In the genomic region with DNA sequence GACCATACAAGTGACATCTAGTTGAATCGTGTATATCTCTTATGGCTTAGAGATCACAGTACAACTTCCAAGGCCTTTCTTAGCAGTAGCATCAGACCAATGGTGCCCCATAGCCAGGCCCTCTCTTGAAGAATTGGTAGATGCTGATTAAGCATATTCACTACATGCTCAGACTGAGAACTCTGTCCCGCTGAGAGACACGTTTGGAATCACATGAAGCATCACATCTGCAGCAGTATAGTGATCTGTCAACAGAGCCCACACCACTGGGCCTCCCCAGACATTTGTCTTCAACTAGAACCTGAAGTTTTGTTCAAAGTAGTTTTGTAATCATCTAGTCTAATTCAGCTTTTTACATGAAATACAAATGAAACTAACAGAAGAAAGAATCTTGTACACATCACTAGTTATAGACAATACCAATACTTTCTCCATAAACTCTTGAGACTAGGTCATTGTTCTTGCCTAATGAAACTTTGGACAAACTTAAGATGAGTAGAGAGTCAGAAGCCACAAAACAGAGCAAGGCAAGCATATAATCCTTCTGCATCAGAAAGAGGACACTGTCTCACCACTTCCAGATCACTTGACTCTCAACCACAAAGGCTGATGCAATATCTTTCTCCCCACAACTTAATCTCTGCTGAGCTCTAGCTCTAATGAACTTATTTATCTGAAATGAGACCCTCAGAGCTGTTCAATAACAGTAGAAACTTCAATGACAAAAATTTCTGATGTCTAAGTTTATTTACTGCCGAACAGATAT, we compare ENCODE assay signal across 13 cellular contexts.
DNase-seq lines count a peak whose midpoint lies in the region; ATAC-seq and TF ChIP-seq lines count a peak whose summit lies in the region.
"Had no signal": no experiment of that assay in that cellular context is flagged by ENCODE, and none has a peak within 500 bp of the region (broad histone marks: within the 10 kb centered on the region; RNA-seq: fewer than 3 reads in every experiment).

No MANE protein-coding gene starts in this region.

- in situ Hi-C loops in mammary epithelial cell (cut with MboI; ENCODE audit: low sequenced_read_pairs in 2 of 2) = no loop called here

- H3K4me2 ChIP-seq in mammary epithelial cell (ENCODE audit: insufficient read depth, low read depth, low read length) (peak overlapping the region; percentile 7), skeletal muscle satellite cell (ENCODE audit: low read length) (peak overlapping the region; percentile 26)

- H2AFZ ChIP-seq in mammary epithelial cell (ENCODE audit: low read depth, low read length) = peak overlapping the region; percentile 34

- H3K4me1 ChIP-seq in mammary epithelial cell (ENCODE audit: insufficient read depth, low read length) (peaks cover 3% of the 10 kb centered on the region), skeletal muscle satellite cell (ENCODE audit: control insufficient read depth, insufficient read depth, low read length) (peaks cover 23% of the 10 kb centered on the region)
- H3K4me1 ChIP-seq: Peyer's patch, psoas muscle had no signal

- peaks cover 4% of the 10 kb centered on the region for H3K9me3 Mint-ChIP-seq in activated naive CD8-positive, alpha-beta T cell treated with anti-CD3 and anti-CD28 coated beads, Interleukin-2, amount 10 ng/mL, durations not matched to agents 7 days and 5 days
- H3K9me3 Mint-ChIP-seq in activated naive CD8-positive, alpha-beta T cell treated with anti-CD3 and anti-CD28 coated beads for 36 hours = peaks cover 2% of the 10 kb centered on the region

- no peaks in the 10 kb centered on the region for H3K79me2 ChIP-seq in mammary epithelial cell (ENCODE audit: insufficient read depth, low read length)

- peak overlapping the region; percentile 43 for H3K4me3 Mint-ChIP-seq in activated naive CD8-positive, alpha-beta T cell treated with anti-CD3 and anti-CD28 coated beads, Interleukin-2, amount 10 ng/mL, durations not matched to agents 7 days and 5 days
- no peak overlapping the region for H3K4me3 Mint-ChIP-seq in activated naive CD8-positive, alpha-beta T cell treated with anti-CD3 and anti-CD28 coated beads for 36 hours
- H3K4me3 Mint-ChIP-seq: CD4-positive, CD25-positive, alpha-beta regulatory T cell; dendritic cell treated with granulocyte-macrophage colony-stimulating factor and Interleukin-4, amounts not matched to agents 40 ng/mL and 50 ng/mL, for 4 days had no signal

- peaks cover 11% of the 10 kb centered on the region for H3K4me1 Mint-ChIP-seq in activated naive CD8-positive, alpha-beta T cell treated with anti-CD3 and anti-CD28 coated beads, Interleukin-2, amount 10 ng/mL, durations not matched to agents 7 days and 5 days
- H3K4me1 Mint-ChIP-seq in activated naive CD8-positive, alpha-beta T cell treated with anti-CD3 and anti-CD28 coated beads for 36 hours = no peaks in the 10 kb centered on the region
- H3K4me1 Mint-ChIP-seq: CD4-positive, CD25-positive, alpha-beta regulatory T cell had no signal

- WGBS in mammary epithelial cell (ENCODE audit: low coverage, missing lambda C conversion rate) = 40% methylated on average over 4 of the region's 4 CpGs

- peak in 1 of 2 donors; percentile 10 for TF ChIP-seq CTCF in mammary epithelial cell (conservative IDR thresholded peaks at IDR 0.05 in 1 of 2, IDR thresholded peaks at IDR 0.05 in 1 of 2; ENCODE audit: extremely low read depth in 1 of 2, insufficient read depth in 1 of 2, low read depth in 1 of 2, low read length in 2 of 2)

- BruUV-seq in mammary epithelial cell (replicated peaks; lab: Mats Ljungman, UMichigan) = no TSS peak

- peaks cover 3% of the 10 kb centered on the region for H3K27me3 Mint-ChIP-seq in activated naive CD8-positive, alpha-beta T cell treated with anti-CD3 and anti-CD28 coated beads, Interleukin-2, amount 10 ng/mL, durations not matched to agents 7 days and 5 days
- no peaks in the 10 kb centered on the region for H3K27me3 Mint-ChIP-seq in activated naive CD8-positive, alpha-beta T cell treated with anti-CD3 and anti-CD28 coated beads for 36 hours
- H3K27me3 Mint-ChIP-seq: CD4-positive, CD25-positive, alpha-beta regulatory T cell had no signal

- no peak overlapping the region for H3K9ac ChIP-seq in mammary epithelial cell (ENCODE audit: insufficient read depth, low read length)
- H3K9ac ChIP-seq in skeletal muscle satellite cell (ENCODE audit: low read depth, low read length) = peak overlapping the region; percentile 10

- no peaks in the 10 kb centered on the region for H3K36me3 ChIP-seq in mammary epithelial cell (ENCODE audit: insufficient read depth, low read length)
- H3K36me3 ChIP-seq in skeletal muscle satellite cell (ENCODE audit: insufficient read depth, low read length) = no peaks in the 10 kb centered on the region
- H3K36me3 ChIP-seq: Peyer's patch had no signal

- POLR2A ChIA-PET in activated naive CD8-positive, alpha-beta T cell treated with anti-CD3 and anti-CD28 coated beads, Interleukin-2, amount 10 ng/mL, durations not matched to agents 7 days and 5 days (lab: Charles Lee) = no interaction called here

- no peaks in the 10 kb centered on the region for H4K20me1 ChIP-seq in mammary epithelial cell (ENCODE audit: insufficient read depth, low read length)

- CTCF ChIA-PET in mammary epithelial cell (lab: Charles Lee; ENCODE audit: low non-redundant PET) = no interaction called here

- peak; percentile 89 for ATAC-seq in activated naive CD8-positive, alpha-beta T cell treated with anti-CD3 and anti-CD28 coated beads, Interleukin-2, amount 10 ng/mL, durations not matched to agents 7 days and 5 days (ENCODE audit: low read depth)
- ATAC-seq: psoas muscle had no signal

- H3K36me3 Mint-ChIP-seq in activated naive CD8-positive, alpha-beta T cell treated with anti-CD3 and anti-CD28 coated beads, Interleukin-2, amount 10 ng/mL, durations not matched to agents 7 days and 5 days = peaks cover 1% of the 10 kb centered on the region
- H3K36me3 Mint-ChIP-seq in activated naive CD8-positive, alpha-beta T cell treated with anti-CD3 and anti-CD28 coated beads for 36 hours = no peaks in the 10 kb centered on the region
- H3K36me3 Mint-ChIP-seq: CD4-positive, CD25-positive, alpha-beta regulatory T cell had no signal

- intact Hi-C loops in mammary epithelial cell (cut with micrococcal nuclease) = no loop called here

- no peak for DNase-seq in activated naive CD8-positive, alpha-beta T cell treated with anti-CD3 and anti-CD28 coated beads, Interleukin-2, amount 10 ng/mL, durations not matched to agents 7 days and 5 days
- no peak for DNase-seq in activated naive CD8-positive, alpha-beta T cell treated with anti-CD3 and anti-CD28 coated beads for 36 hours
- peak; percentile 5 for DNase-seq in NAMALWA (ENCODE audit: low spot score)
- peak; percentile 82 for DNase-seq in mammary epithelial cell
- DNase-seq in CD1c-positive myeloid dendritic cell (ENCODE audit: extremely low spot score) = no peak
- no peak for DNase-seq in activated effector memory CD4-positive, alpha-beta T cell treated with Interleukin-2 at 50 U/mL for 16 hours
- DNase-seq in DMS 273 treated with DMSO at 0.1 percent for 48 hours (lab: John Stamatoyannopoulos, UW) = no peak
- DNase-seq: CD4-positive, CD25-positive, alpha-beta regulatory T cell; kidney; Peyer's patch; psoas muscle had no signal

- H3K27ac Mint-ChIP-seq in activated naive CD8-positive, alpha-beta T cell treated with anti-CD3 and anti-CD28 coated beads, Interleukin-2, amount 10 ng/mL, durations not matched to agents 7 days and 5 days = peak overlapping the region; percentile 28
- no peak overlapping the region for H3K27ac Mint-ChIP-seq in activated naive CD8-positive, alpha-beta T cell treated with anti-CD3 and anti-CD28 coated beads for 36 hours
- H3K27ac Mint-ChIP-seq: CD4-positive, CD25-positive, alpha-beta regulatory T cell; dendritic cell treated with granulocyte-macrophage colony-stimulating factor and Interleukin-4, amounts not matched to agents 40 ng/mL and 50 ng/mL, for 4 days had no signal

- dilution Hi-C loops in mammary epithelial cell (cut with HindIII; ENCODE audit: low sequenced_read_pairs) = no loop called here

- no peak overlapping the region for H3K27ac ChIP-seq in mammary epithelial cell (ENCODE audit: insufficient read depth, low read depth, low read length)
- H3K27ac ChIP-seq: Peyer's patch, psoas muscle had no signal

- H3K4me3 ChIP-seq in mammary epithelial cell (replicated peaks in 1 of 3; ENCODE audit: insufficient read depth in 1 of 3, low read depth in 2 of 3, low read length in 3 of 3) = no peak overlapping the region
- no peak overlapping the region for H3K4me3 ChIP-seq in skeletal muscle satellite cell (ENCODE audit: low read length)
- H3K4me3 ChIP-seq: Peyer's patch, psoas muscle had no signal

- no peaks in the 10 kb centered on the region for H3K27me3 ChIP-seq in mammary epithelial cell (ENCODE audit: insufficient read depth, low read length)
- no peaks in the 10 kb centered on the region for H3K27me3 ChIP-seq in skeletal muscle satellite cell (ENCODE audit: control insufficient read depth, insufficient read depth, low read length)
- H3K27me3 ChIP-seq: Peyer's patch had no signal

- peaks cover 2% of the 10 kb centered on the region for H3K9me3 ChIP-seq in mammary epithelial cell (replicated peaks; ENCODE audit: insufficient read depth, low read length)
- no peaks in the 10 kb centered on the region for H3K9me3 ChIP-seq in skeletal muscle satellite cell (replicated peaks; ENCODE audit: low read length)
- H3K9me3 ChIP-seq: Peyer's patch, psoas muscle had no signal

Comparison
In these comparisons a context has a peak if more than half of its experiments do, and no peak if none do; other contexts are left out.
1. DNase-seq: peak in NAMALWA (single experiment) and mammary epithelial cell (single experiment); none in activated naive CD8-positive, alpha-beta T cell treated with anti-CD3 and anti-CD28 coated beads, Interleukin-2, amount 10 ng/mL, durations not matched to agents 7 days and 5 days (single experiment), activated naive CD8-positive, alpha-beta T cell treated with anti-CD3 and anti-CD28 coated beads for 36 hours (single experiment), CD1c-positive myeloid dendritic cell (single experiment), activated effector memory CD4-positive, alpha-beta T cell treated with Interleukin-2 at 50 U/mL for 16 hours (single experiment) and DMS 273 treated with DMSO at 0.1 percent for 48 hours (single experiment).